Comparison of ENCODE assay signal across 14 cellular contexts in genomic region chr2:136013962-136014361, GRCh38. TPM values are rescaled to one million over a fixed set of nuclear protein-coding genes. Genes with fewer than 3 reads are reported as not detected.
DNase-seq lines count a peak whose midpoint lies in the region; ATAC-seq and TF ChIP-seq lines count a peak whose summit lies in the region.
"Had no signal": no experiment of that assay in that cellular context is flagged by ENCODE, and none has a peak within 500 bp of the region (broad histone marks: within the 10 kb centered on the region; RNA-seq: fewer than 3 reads in every experiment).

No MANE protein-coding gene starts in this region.

- no peaks in the 10 kb centered on the region for H3K9me3 Mint-ChIP-seq in nephron
- H3K9me3 Mint-ChIP-seq: natural killer cell had no signal

- H3K36me3 Mint-ChIP-seq in nephron (ENCODE audit: low read depth), result no peaks in the 10 kb centered on the region
- H3K36me3 Mint-ChIP-seq: natural killer cell had no signal

- H3K27me3 ChIP-seq in right atrium auricular region (no peaks in the 10 kb centered on the region), cardiac muscle cell (no peaks in the 10 kb centered on the region)
- H3K27me3 ChIP-seq: colonic mucosa, transverse colon had no signal

- H3K9me3 ChIP-seq in right atrium auricular region (no peaks in the 10 kb centered on the region), cardiac muscle cell (ENCODE audit: low read depth) (no peaks in the 10 kb centered on the region)
- H3K9me3 ChIP-seq: colonic mucosa, transverse colon had no signal

- in situ Hi-C loops in KBM-7 (cut with MboI; ENCODE audit: low pct_unique_long_range_greater_than_20kb, low sequenced_read_pairs), result no loop called here

- DNase-seq in Right ventricle myocardium inferior (ENCODE audit: missing footprints), result no peak
- DNase-seq in right atrium auricular region (ENCODE audit: low spot score), result no peak
- peak in 1 of 2 donors; percentile 42 for DNase-seq in cardiac muscle cell (ENCODE audit: low read depth in 1 of 2, low spot score in 1 of 2)
- no peak for DNase-seq in HT-29 (ENCODE audit: low spot score)
- DNase-seq in EL, result no peak
- DNase-seq in KBM-7, result no peak
- DNase-seq in KG1 (lab: John Stamatoyannopoulos, UW), result no peak
- DNase-seq: activated naive CD8-positive, alpha-beta T cell treated with anti-CD3 and anti-CD28 coated beads, Interleukin-2, amount 10 ng/mL, durations not matched to agents 7 days and 5 days; colonic mucosa; natural killer cell; NCI-H2081 treated with DMSO at 0.1 percent for 48 hours; transverse colon had no signal

- H3K4me1 Mint-ChIP-seq in nephron, result peaks cover 48% of the 10 kb centered on the region

- H3K4me1 ChIP-seq in right atrium auricular region (peaks cover 0 to 26% of the 10 kb centered on the region in 2 donors), cardiac muscle cell (ENCODE audit: low read depth) (peaks cover 10% of the 10 kb centered on the region)

- H3K4me3 ChIP-seq in right atrium auricular region (no peak overlapping the region), cardiac muscle cell (no peak overlapping the region)
- H3K4me3 ChIP-seq: colonic mucosa, transverse colon had no signal

- H3K27me3 Mint-ChIP-seq in nephron (ENCODE audit: low read depth), result no peaks in the 10 kb centered on the region
- H3K27me3 Mint-ChIP-seq: activated naive CD8-positive, alpha-beta T cell treated with anti-CD3 and anti-CD28 coated beads, Interleukin-2, amount 10 ng/mL, durations not matched to agents 7 days and 5 days had no signal

- H3K36me3 ChIP-seq in right atrium auricular region (no peaks in the 10 kb centered on the region), cardiac muscle cell (no peaks in the 10 kb centered on the region)
- H3K36me3 ChIP-seq: colonic mucosa, transverse colon had no signal

- intact Hi-C loops in Right ventricle myocardium inferior (cut with DNase I), result loop anchor here (5.0 kb wide), 1 partner anchor 103 kb away; the partner anchor contains the start of gene CXCR4

- H3K4me3 Mint-ChIP-seq in nephron, result no peak overlapping the region
- H3K4me3 Mint-ChIP-seq: activated naive CD8-positive, alpha-beta T cell treated with anti-CD3 and anti-CD28 coated beads, Interleukin-2, amount 10 ng/mL, durations not matched to agents 7 days and 5 days; natural killer cell had no signal

- TF ChIP-seq CTCF in right atrium auricular region (IDR thresholded peaks at IDR 0.05), result no peak
- TF ChIP-seq CTCF in cardiac muscle cell (IDR thresholded peaks at IDR 0.05; ENCODE audit: low read depth, low read length), result no peak
- TF ChIP-seq CTCF in nephron (IDR thresholded peaks at IDR 0.05; ENCODE audit: unreplicated experiment in 3 of 3), result peak in 1 of 3 experiments; percentile 31

- peak overlapping the region in 1 of 2 donors; percentile 30 for H3K27ac ChIP-seq in right atrium auricular region
- H3K27ac ChIP-seq in cardiac muscle cell, result peak overlapping the region; percentile 76
- H3K27ac ChIP-seq: colonic mucosa, KMS-11, transverse colon had no signal

- ATAC-seq in Right ventricle myocardium inferior, result peak; percentile 67
- ATAC-seq: natural killer cell had no signal

- H3K27ac Mint-ChIP-seq in nephron, result peak overlapping the region; percentile 89 to 98 (median 92)
- H3K27ac Mint-ChIP-seq: activated naive CD8-positive, alpha-beta T cell treated with anti-CD3 and anti-CD28 coated beads, Interleukin-2, amount 10 ng/mL, durations not matched to agents 7 days and 5 days; natural killer cell had no signal

RNA-seq across cellular contexts. Expression of gene DARS1, which starts 28.5 kb away (rescaled TPM):
- total RNA-seq in Right ventricle myocardium inferior (67.3 TPM), right atrium auricular region (10 to 100 TPM; 42.4 to 57.8 TPM), cardiac muscle cell (136 and 138 TPM in 2 replicates)
- polyA plus RNA-seq in cardiac muscle cell, result 182 and 216 TPM in 2 replicates
- total RNA-seq in HT-29 (2014; rRNA removed; shearing (Covaris generic)), result 20.5 and 29.6 TPM in 2 replicates
